ENCODE assay signal across 1 cellular context in genomic region chr7:2165239-2165609, GRCh38.
TF ChIP-seq lines count a peak whose summit lies in the region.

No MANE protein-coding gene starts in this region.

TF ChIP-seq in K562, 482 proteins besides CTCF, POLR2A, EP300 and RAD21 (continued from another document and continues in another):
- no peak for TF ChIP-seq RREB1 (CRISPR knock-in tag; IDR thresholded peaks at IDR 0.05)
- peak in 1 of 2 experiments; percentile 54; a peak in 2 of 4 replicates for TF ChIP-seq TRIM24 (IDR thresholded peaks at IDR 0.05)
- TF ChIP-seq PHB2 (IDR thresholded peaks at IDR 0.05; ENCODE audit: low read depth), result no peak
- no peak for TF ChIP-seq ZKSCAN8 (CRISPR knock-in tag; IDR thresholded peaks at IDR 0.05)
- TF ChIP-seq MCM2 (IDR thresholded peaks at IDR 0.05; ENCODE audit: low read depth), result no peak
- TF ChIP-seq NFIC (IDR thresholded peaks at IDR 0.05), result peak; percentile 60; the same call in 1 of the 2 replicates
- no peak for TF ChIP-seq HEY1 (CRISPR knock-in tag; IDR thresholded peaks at IDR 0.05; ENCODE audit: borderline replicate concordance)
- no peak for TF ChIP-seq HOXB6 (CRISPR knock-in tag; IDR thresholded peaks at IDR 0.05; ENCODE audit: borderline replicate concordance)
- TF ChIP-seq TCF3 (CRISPR knock-in tag; IDR thresholded peaks at IDR 0.05), result peak; percentile 96
- no peak for TF ChIP-seq ZNF384 (IDR thresholded peaks at IDR 0.05; ENCODE audit: low read depth, low read length)
- TF ChIP-seq GTF2F1 (IDR thresholded peaks at IDR 0.05; ENCODE audit: low read depth, low read length), result no peak
- peak; percentile 88 for TF ChIP-seq JUN (IDR thresholded peaks at IDR 0.05; ENCODE audit: borderline replicate concordance, low read depth, low read length)
- TF ChIP-seq JUN (CRISPR knock-in tag; IDR thresholded peaks at IDR 0.05; ENCODE audit: borderline replicate concordance), result 0 out of 2 replicates have a peak, but pooled peaks have one; percentile 31
- TF ChIP-seq ZNF695 (CRISPR knock-in tag; IDR thresholded peaks at IDR 0.05), result no peak
- no peak for TF ChIP-seq CREBBP (IDR thresholded peaks at IDR 0.05; ENCODE audit: low read depth, low read length)
- TF ChIP-seq RBFOX2 (IDR thresholded peaks at IDR 0.05; ENCODE audit: low read depth, low read length), result no peak
- TF ChIP-seq NKRF (IDR thresholded peaks at IDR 0.05; ENCODE audit: borderline replicate concordance), result no peak
- TF ChIP-seq CCNT2 (IDR thresholded peaks at IDR 0.05; ENCODE audit: borderline replicate concordance, extremely low read depth, insufficient read length, low read depth, low read length), result peak; percentile 61
- TF ChIP-seq TFE3 (CRISPR knock-in tag; IDR thresholded peaks at IDR 0.05), result no peak
- no peak for TF ChIP-seq ZFPM2 (CRISPR knock-in tag; IDR thresholded peaks at IDR 0.05)
- peak; percentile 71; the same call in 1 of the 2 replicates for TF ChIP-seq STAT5A (IDR thresholded peaks at IDR 0.05; ENCODE audit: borderline replicate concordance, low read length)
- TF ChIP-seq RFX1 (IDR thresholded peaks at IDR 0.05), result no peak
- TF ChIP-seq XRCC5 (IDR thresholded peaks at IDR 0.05; ENCODE audit: low read depth, low read length), result no peak
- TF ChIP-seq EGR1 (conservative IDR thresholded peaks at IDR 0.05), result no peak
- no peak for TF ChIP-seq THRB (CRISPR knock-in tag; conservative IDR thresholded peaks at IDR 0.05)
- no peak for TF ChIP-seq MAZ (CRISPR knock-in tag; conservative IDR thresholded peaks at IDR 0.05 in 1 of 2, IDR thresholded peaks at IDR 0.05 in 1 of 2)
- peak; percentile 87 for TF ChIP-seq TEAD4 (IDR thresholded peaks at IDR 0.05; ENCODE audit: low read length)
- TF ChIP-seq TEAD4 (CRISPR knock-in tag; IDR thresholded peaks at IDR 0.05; ENCODE audit: borderline replicate concordance), result no peak
- no peak for TF ChIP-seq CHAMP1 (IDR thresholded peaks at IDR 0.05)
- TF ChIP-seq GABPB1 (CRISPR knock-in tag; IDR thresholded peaks at IDR 0.05), result 0 out of 2 replicates have a peak, but pooled peaks have one; percentile 8
- TF ChIP-seq RBM14 (IDR thresholded peaks at IDR 0.05; ENCODE audit: borderline replicate concordance, insufficient read depth, low read depth, low read length), result no peak
- no peak for TF ChIP-seq NR3C1 (CRISPR knock-in tag; IDR thresholded peaks at IDR 0.05)
- no peak for TF ChIP-seq USF2 (CRISPR knock-in tag; IDR thresholded peaks at IDR 0.05)
- no peak for TF ChIP-seq NFXL1 (CRISPR knock-in tag; IDR thresholded peaks at IDR 0.05)
- peak; percentile 90 for TF ChIP-seq SMARCA4 (IDR thresholded peaks at IDR 0.05)
- no peak for TF ChIP-seq PBX2 (CRISPR knock-in tag; IDR thresholded peaks at IDR 0.05; ENCODE audit: low read depth)
- peak; percentile 53 for TF ChIP-seq PBX2 (tag; conservative IDR thresholded peaks at IDR 0.05; ENCODE audit: low read depth)
- peak; percentile 74 for TF ChIP-seq PML (IDR thresholded peaks at IDR 0.05; ENCODE audit: low read length)
- no peak for TF ChIP-seq RFX5 (IDR thresholded peaks at IDR 0.05; ENCODE audit: low read depth, low read length)
- TF ChIP-seq ZEB2 (IDR thresholded peaks at IDR 0.05), result peak; percentile 80; the same call in 1 of the 2 replicates
- no peak for TF ChIP-seq CEBPB (tag; IDR thresholded peaks at IDR 0.05)
- peak; percentile 94 for TF ChIP-seq CBFA2T3 (IDR thresholded peaks at IDR 0.05)
- no peak for TF ChIP-seq ZC3H11A (IDR thresholded peaks at IDR 0.05; ENCODE audit: low read depth, low read length)
- TF ChIP-seq MAFK (IDR thresholded peaks at IDR 0.05; ENCODE audit: low read length), result no peak
- TF ChIP-seq IRF1 (CRISPR knock-in tag; IDR thresholded peaks at IDR 0.05; ENCODE audit: borderline replicate concordance), result no peak
- TF ChIP-seq NFE2 (IDR thresholded peaks at IDR 0.05; ENCODE audit: low read depth), result peak; percentile 64; the same call in 1 of the 2 replicates
- TF ChIP-seq TAL1 (IDR thresholded peaks at IDR 0.05), result peak; percentile 85
- TF ChIP-seq CXXC5 (CRISPR knock-in tag; IDR thresholded peaks at IDR 0.05), result peak; percentile 53
- no peak for TF ChIP-seq FOXJ2 (tag; IDR thresholded peaks at IDR 0.05)
